In the genomic region with DNA sequence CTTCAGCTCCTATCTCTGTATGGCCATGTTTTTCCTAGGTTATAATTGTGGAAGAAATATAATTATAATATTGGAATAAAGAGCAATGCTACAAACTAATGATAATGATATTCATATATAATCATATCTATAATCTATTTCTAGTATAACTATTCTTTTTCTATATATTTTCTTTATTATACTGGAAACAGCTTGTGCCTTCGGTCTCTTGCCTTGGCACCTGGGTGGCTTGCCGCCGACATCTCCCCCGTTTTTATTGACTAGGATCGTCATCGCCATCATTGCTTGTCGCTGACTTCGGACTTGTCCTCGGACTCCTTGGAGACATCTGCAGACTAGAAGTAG, we compare ENCODE assay signal across 1 cellular context.
TF ChIP-seq lines count a peak whose summit lies in the region.

No MANE protein-coding gene starts in this region.

TF ChIP-seq in WTC11, 78 proteins besides CTCF, POLR2A, EP300 and RAD21 (continued from another document):
- no peak for TF ChIP-seq KAT7 (CRISPR knock-in tag; IDR thresholded peaks at IDR 0.05; ENCODE audit: borderline replicate concordance)
- TF ChIP-seq ZNF281 (CRISPR knock-in tag; IDR thresholded peaks at IDR 0.05): no peak
